Comparison of ENCODE assay signal across 2 cellular contexts in genomic region chr6:1736346-1737105, GRCh38.
TF ChIP-seq lines count a peak whose summit lies in the region.

No MANE protein-coding gene starts in this region.

TF ChIP-seq in IMR-90, 13 proteins besides CTCF, POLR2A, EP300 and RAD21:
- TF ChIP-seq MAZ (IDR thresholded peaks at IDR 0.05; ENCODE audit: borderline replicate concordance, low read depth, low read length) (no peak), FOS (IDR thresholded peaks at IDR 0.05; ENCODE audit: low read depth, low read length) (no peak), MXI1 (IDR thresholded peaks at IDR 0.05; ENCODE audit: borderline replicate concordance, low read depth, low read length) (no peak), CHD1 (IDR thresholded peaks at IDR 0.05; ENCODE audit: low read depth, low read length) (no peak), CEBPB (IDR thresholded peaks at IDR 0.05; ENCODE audit: low read depth, low read length) (no peak), NFE2L2 (IDR thresholded peaks at IDR 0.05; ENCODE audit: low read depth, low read length) (no peak), ELK1 (IDR thresholded peaks at IDR 0.05; ENCODE audit: borderline replicate concordance, low read depth, low read length) (no peak), SMC3 (IDR thresholded peaks at IDR 0.05; ENCODE audit: low read depth, low read length) (no peak), MAFK (IDR thresholded peaks at IDR 0.05; ENCODE audit: low read depth, low read length) (no peak), BHLHE40 (IDR thresholded peaks at IDR 0.05; ENCODE audit: low read depth, low read length) (no peak), RFX5 (IDR thresholded peaks at IDR 0.05; ENCODE audit: low read depth, low read length) (no peak), RCOR1 (IDR thresholded peaks at IDR 0.05; ENCODE audit: insufficient replicate concordance, low read length) (no peak), USF2 (IDR thresholded peaks at IDR 0.05; ENCODE audit: low read depth, low read length) (no peak)

TF ChIP-seq in WTC11, 78 proteins besides CTCF, POLR2A, EP300 and RAD21:
- TF ChIP-seq SMAD4 (CRISPR knock-in tag; IDR thresholded peaks at IDR 0.05) (no peak), ZSCAN18 (CRISPR knock-in tag; IDR thresholded peaks at IDR 0.05) (no peak), KAT7 (CRISPR knock-in tag; IDR thresholded peaks at IDR 0.05; ENCODE audit: borderline replicate concordance) (no peak), NFYB (CRISPR knock-in tag; conservative IDR thresholded peaks at IDR 0.05; ENCODE audit: low read depth) (no peak)
